1 cellular context compared by ENCODE assay signal in the genomic region with DNA sequence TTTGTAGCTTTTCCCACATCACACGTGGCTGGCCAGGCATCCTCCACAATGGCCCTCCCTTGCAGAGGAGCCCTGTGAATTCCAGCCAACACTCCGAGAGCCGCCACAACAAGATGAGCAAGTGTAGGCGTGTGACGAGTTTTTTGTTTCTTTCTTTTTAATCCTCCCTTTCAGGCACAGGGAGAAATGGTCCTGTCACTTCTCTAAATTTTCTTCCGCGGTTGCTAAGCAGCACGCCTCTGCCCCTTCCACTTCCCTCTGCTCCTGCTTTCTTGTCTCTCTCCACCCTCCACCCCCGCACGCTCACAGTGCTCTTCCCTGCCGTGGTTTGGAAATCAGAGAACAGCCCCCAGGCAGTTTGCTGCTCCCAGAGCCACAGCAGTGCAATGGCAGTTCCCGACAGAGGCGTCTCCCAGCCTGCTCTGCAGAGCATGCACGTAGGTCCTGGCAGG.
A peak's percentile ranks its signal among the peaks of the same experiment; 100 is the strongest.
TF ChIP-seq lines count a peak whose summit lies in the region.

No MANE protein-coding gene starts in this region.

TF ChIP-seq in WTC11, 78 proteins besides CTCF, POLR2A, EP300 and RAD21 (continued from another document):
- TF ChIP-seq MYBL2 (CRISPR knock-in tag; IDR thresholded peaks at IDR 0.05) (0 out of 2 replicates have a peak, but pooled peaks have one; percentile 21), JAZF1 (CRISPR knock-in tag; IDR thresholded peaks at IDR 0.05) (no peak), ARID4B (CRISPR knock-in tag; IDR thresholded peaks at IDR 0.05; ENCODE audit: borderline replicate concordance) (no peak), PRDM15 (CRISPR knock-in tag; IDR thresholded peaks at IDR 0.05) (peak; percentile 72), FOXP4 (CRISPR knock-in tag; IDR thresholded peaks at IDR 0.05) (no peak), RELA (CRISPR knock-in tag; IDR thresholded peaks at IDR 0.05; ENCODE audit: borderline replicate concordance) (no peak), CREM (CRISPR knock-in tag; IDR thresholded peaks at IDR 0.05) (no peak), NFE2L1 (CRISPR knock-in tag; IDR thresholded peaks at IDR 0.05) (0 out of 2 replicates have a peak, but pooled peaks have one; percentile 41), MXD4 (CRISPR knock-in tag; IDR thresholded peaks at IDR 0.05; ENCODE audit: borderline replicate concordance) (no peak), RORB (CRISPR knock-in tag; IDR thresholded peaks at IDR 0.05) (no peak)
- TF ChIP-seq, protein P1, sequence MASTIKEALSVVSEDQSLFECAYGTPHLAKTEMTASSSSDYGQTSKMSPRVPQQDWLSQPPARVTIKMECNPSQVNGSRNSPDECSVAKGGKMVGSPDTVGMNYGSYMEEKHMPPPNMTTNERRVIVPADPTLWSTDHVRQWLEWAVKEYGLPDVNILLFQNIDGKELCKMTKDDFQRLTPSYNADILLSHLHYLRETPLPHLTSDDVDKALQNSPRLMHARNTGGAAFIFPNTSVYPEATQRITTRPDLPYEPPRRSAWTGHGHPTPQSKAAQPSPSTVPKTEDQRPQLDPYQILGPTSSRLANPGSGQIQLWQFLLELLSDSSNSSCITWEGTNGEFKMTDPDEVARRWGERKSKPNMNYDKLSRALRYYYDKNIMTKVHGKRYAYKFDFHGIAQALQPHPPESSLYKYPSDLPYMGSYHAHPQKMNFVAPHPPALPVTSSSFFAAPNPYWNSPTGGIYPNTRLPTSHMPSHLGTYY (CRISPR knock-in tag; IDR thresholded peaks at IDR 0.05) = no peak
- TF ChIP-seq, protein P2, sequence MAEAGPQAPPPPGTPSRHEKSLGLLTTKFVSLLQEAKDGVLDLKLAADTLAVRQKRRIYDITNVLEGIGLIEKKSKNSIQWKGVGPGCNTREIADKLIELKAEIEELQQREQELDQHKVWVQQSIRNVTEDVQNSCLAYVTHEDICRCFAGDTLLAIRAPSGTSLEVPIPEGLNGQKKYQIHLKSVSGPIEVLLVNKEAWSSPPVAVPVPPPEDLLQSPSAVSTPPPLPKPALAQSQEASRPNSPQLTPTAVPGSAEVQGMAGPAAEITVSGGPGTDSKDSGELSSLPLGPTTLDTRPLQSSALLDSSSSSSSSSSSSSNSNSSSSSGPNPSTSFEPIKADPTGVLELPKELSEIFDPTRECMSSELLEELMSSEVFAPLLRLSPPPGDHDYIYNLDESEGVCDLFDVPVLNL (CRISPR knock-in tag; IDR thresholded peaks at IDR 0.05; ENCODE audit: borderline replicate concordance, low read depth) = no peak
